ENCODE assay signal across 26 cellular contexts in the genomic region with DNA sequence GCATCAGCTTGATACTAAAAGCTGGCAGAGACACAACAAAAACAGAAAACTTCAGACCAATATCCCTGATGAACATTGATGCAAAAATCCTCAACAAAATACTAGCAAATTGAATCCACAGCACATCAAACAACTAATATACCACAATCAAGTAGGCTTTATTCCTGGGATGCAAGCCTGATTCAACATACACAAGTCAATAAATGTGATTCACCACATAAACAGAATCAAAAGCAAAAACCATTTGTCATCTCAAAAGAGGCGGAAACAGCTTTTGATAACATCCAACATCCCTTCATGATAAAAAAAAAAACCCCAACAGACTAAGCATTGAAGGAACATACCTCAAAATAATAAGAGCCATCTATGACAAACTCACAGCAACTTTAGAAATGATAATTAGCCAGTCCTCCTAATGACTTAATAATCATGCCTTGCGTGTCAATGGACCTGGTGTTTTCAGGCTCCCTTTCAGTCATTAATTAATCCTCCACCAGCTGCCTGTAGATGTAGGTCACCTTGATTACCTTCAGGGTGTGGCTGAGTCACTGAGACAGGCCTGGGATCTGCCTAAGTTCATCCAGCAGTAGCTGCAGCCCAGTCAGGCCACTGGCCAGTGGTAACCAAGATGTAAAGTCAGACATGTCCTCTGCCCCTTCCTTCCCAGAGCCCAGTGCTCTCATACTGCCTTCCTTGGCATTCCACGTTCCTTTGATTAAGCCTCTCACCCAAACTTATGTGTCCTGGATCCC.
DNase-seq lines count a peak whose midpoint lies in the region; ATAC-seq, FAIRE-seq and TF ChIP-seq lines count a peak whose summit lies in the region.
"Had no signal": no experiment of that assay in that cellular context is flagged by ENCODE, and none has a peak within 500 bp of the region (broad histone marks: within the 10 kb centered on the region; RNA-seq: fewer than 3 reads in every experiment).

No MANE protein-coding gene starts in this region.

- H3K27me3 ChIP-seq in psoas muscle (ENCODE audit: insufficient read depth in 3 of 3, low read length in 2 of 3), result no peaks in the 10 kb centered on the region
- H3K27me3 ChIP-seq: BE2C had no signal

- DNase-seq in DMS53 (lab: John Stamatoyannopoulos, UW) (peak; percentile 21), DMS53 treated with DMSO at 0.1 percent for 48 hours (lab: John Stamatoyannopoulos, UW; ENCODE audit: unreplicated experiment) (no peak), NCI-H748 (lab: John Stamatoyannopoulos, UW; ENCODE audit: unreplicated experiment) (peak; percentile 83), renal cortical epithelial cell (ENCODE audit: low read depth) (peak; percentile 40), kidney (no peak), psoas muscle (no peak), mesenteric fat pad (ENCODE audit: low spot score) (no peak)
- DNase-seq: BE2C; CD8-positive, alpha-beta memory T cell; DMS153; MM.1S; NCI-H187 treated with DMSO at 0.1 percent for 48 hours; NCI-H2171 treated with DMSO at 0.1 percent for 48 hours; NCI-H345; NCI-H510A treated with DMSO at 0.1 percent for 48 hours; NCI-H82; SHP77 treated with DMSO at 0.1 percent for 48 hours; SW 1271 had no signal

- no peak for FAIRE-seq in kidney (lab: Jason Lieb, UNC)
- FAIRE-seq: GM18507 had no signal

- ATAC-seq in esophagus mucosa, result peak; percentile 81
- ATAC-seq in psoas muscle, result no peak
- ATAC-seq: GM23338, Panc1 had no signal

- H3K27ac ChIP-seq in kidney (ENCODE audit: low read depth in 2 of 2, low read length in 2 of 2) (no peak overlapping the region), psoas muscle (no peak overlapping the region)
- H3K27ac ChIP-seq: 22Rv1, KMS-11, RWPE1 had no signal

- intact Hi-C loops in kidney (cut with DNase I), result no loop called here
- intact Hi-C loops in psoas muscle (cut with DNase I), result no loop called here

- TF ChIP-seq CTCF in kidney (IDR thresholded peaks at IDR 0.05; ENCODE audit: borderline replicate concordance, extremely low read depth, insufficient read depth) (no peak), psoas muscle (IDR thresholded peaks at IDR 0.05) (no peak)

- H3K36me3 ChIP-seq in kidney (ENCODE audit: control insufficient read depth in 1 of 2, insufficient read depth in 2 of 2, low read length in 2 of 2) (no peaks in the 10 kb centered on the region), psoas muscle (ENCODE audit: insufficient read depth in 1 of 2, low read depth in 1 of 2) (no peaks in the 10 kb centered on the region)
- H3K36me3 ChIP-seq: BE2C, HAP-1 had no signal

- H3K4me1 ChIP-seq in kidney (ENCODE audit: control insufficient read depth in 1 of 2, insufficient read depth in 1 of 2, low read depth in 1 of 2, low read length in 2 of 2) (no peaks in the 10 kb centered on the region), psoas muscle (no peaks in the 10 kb centered on the region)
- H3K4me1 ChIP-seq: BE2C, HAP-1 had no signal

- 83 to 85% (median 85%) methylated on average over 3 of the region's 3 CpGs for WGBS in psoas muscle, 3 donors

- no peak overlapping the region for H3K4me3 ChIP-seq in kidney (ENCODE audit: low read length in 2 of 2)
- no peak overlapping the region for H3K4me3 ChIP-seq in psoas muscle
- H3K4me3 ChIP-seq: GM23338, HAP-1 had no signal

- no peak overlapping the region for H3K9ac ChIP-seq in kidney (ENCODE audit: low read length in 2 of 2)
- H3K9ac ChIP-seq: KMS-11 had no signal

- H3K9me3 ChIP-seq in kidney (ENCODE audit: control insufficient read depth in 1 of 2, low read length in 2 of 2), result no peaks in the 10 kb centered on the region
- no peaks in the 10 kb centered on the region for H3K9me3 ChIP-seq in psoas muscle
- H3K9me3 ChIP-seq: BE2C, HAP-1 had no signal

Comparison
In these comparisons a context has a peak if more than half of its experiments do, and no peak if none do; other contexts are left out.
1. DNase-seq: peak in DMS53 (single experiment), NCI-H748 (single experiment) and renal cortical epithelial cell (single experiment); none in DMS53 treated with DMSO at 0.1 percent for 48 hours (single experiment), kidney (single experiment), psoas muscle (0 of 2) and mesenteric fat pad (single experiment).